In genomic region chr17:602436-602835, GRCh38 we compare ENCODE assay signal across 18 cellular contexts.
DNase-seq lines count a peak whose midpoint lies in the region; ATAC-seq and TF ChIP-seq lines count a peak whose summit lies in the region.
"Had no signal": no experiment of that assay in that cellular context is flagged by ENCODE, and none has a peak within 500 bp of the region (broad histone marks: within the 10 kb centered on the region; RNA-seq: fewer than 3 reads in every experiment).

No MANE protein-coding gene starts in this region.

- no peak overlapping the region for H3K4me3 Mint-ChIP-seq in neural progenitor cell
- H3K4me3 Mint-ChIP-seq in T-cell: no peak overlapping the region
- H3K4me3 Mint-ChIP-seq: activated B cell treated with CpG ODN at 0.5 μM for 24 hours; stimulated activated memory B cell treated with anti-CD40 and anti-IgM and Interleukin-4, amounts not matched to agents 10 μg/mL and 1 μg/mL and 100 μg/mL, for 72 hours had no signal

- no peak overlapping the region for H3K56ac ChIP-seq in IMR-90 (ENCODE audit: extremely low read depth, insufficient read depth, low read length)

- CTCF ChIA-PET in IMR-90 (lab: Yijun Ruan, JAX) (interaction anchor here (0.7 kb wide), 1 partner anchor 190 kb away, joined by 3 read pairs; no protein-coding TSS in a partner anchor), T-cell (lab: Charles Lee) (no interaction called here)

- H3K27ac Mint-ChIP-seq in neural progenitor cell: peak overlapping the region; percentile 19
- no peak overlapping the region for H3K27ac Mint-ChIP-seq in T-cell
- H3K27ac Mint-ChIP-seq: activated B cell treated with CpG ODN at 0.5 μM for 24 hours; stimulated activated memory B cell treated with anti-CD40 and anti-IgM and Interleukin-4, amounts not matched to agents 10 μg/mL and 1 μg/mL and 100 μg/mL, for 72 hours had no signal

- no peak overlapping the region for H2BK120ac ChIP-seq in IMR-90 (ENCODE audit: low read depth, low read length)

- ATAC-seq in IMR-90 (ENCODE audit: low read depth): no peak
- no peak for ATAC-seq in T-cell (replicated peaks in 1 of 4)
- ATAC-seq: stimulated activated memory B cell treated with anti-CD40 and anti-IgM and Interleukin-4, amounts not matched to agents 10 μg/mL and 1 μg/mL and 100 μg/mL, for 72 hours had no signal

- no peaks in the 10 kb centered on the region for H3K27me3 ChIP-seq in IMR-90 (ENCODE audit: control insufficient read depth, insufficient read depth, low read length)
- no peaks in the 10 kb centered on the region for H3K27me3 ChIP-seq in neural progenitor cell
- H3K27me3 ChIP-seq in vagina: no peaks in the 10 kb centered on the region
- H3K27me3 ChIP-seq: BLaER1, Peyer's patch, uterus had no signal

- H3K4me2 ChIP-seq in IMR-90 (ENCODE audit: low read depth, low read length) (no peak overlapping the region), neural progenitor cell (no peak overlapping the region)
- H3K4me2 ChIP-seq: BLaER1 had no signal

- no peak overlapping the region for H4K8ac ChIP-seq in IMR-90 (ENCODE audit: low read depth in 2 of 2, low read length in 2 of 2)

- H3K4me1 ChIP-seq in IMR-90 (ENCODE audit: control insufficient read depth, insufficient read depth, low read length): peaks cover 22% of the 10 kb centered on the region
- no peaks in the 10 kb centered on the region for H3K4me1 ChIP-seq in neural progenitor cell
- H3K4me1 ChIP-seq in vagina: peaks cover 11% of the 10 kb centered on the region
- H3K4me1 ChIP-seq: BLaER1 had no signal

- no peak overlapping the region for H3K23ac ChIP-seq in IMR-90 (ENCODE audit: low read depth, low read length)

- peak overlapping the region; percentile 7 for H2BK5ac ChIP-seq in IMR-90 (ENCODE audit: low read depth, low read length, poor library complexity, severe bottlenecking)

- H4K5ac ChIP-seq in IMR-90 (ENCODE audit: low read depth, low read length): peak overlapping the region; percentile 10

- TF ChIP-seq POLR2A in IMR-90 (IDR thresholded peaks at IDR 0.05; ENCODE audit: low read depth, low read length): no peak
- TF ChIP-seq POLR2A in vagina (IDR thresholded peaks at IDR 0.05): no peak

- H2AK5ac ChIP-seq in IMR-90 (ENCODE audit: low read depth, low read length): peak overlapping the region; percentile 15; the same call in 1 of the 2 replicates

- no peak overlapping the region; the same call in 1 of the 2 replicates for H3K27ac ChIP-seq in IMR-90 (ENCODE audit: insufficient read depth, low read length)
- no peak overlapping the region for H3K27ac ChIP-seq in neural progenitor cell
- no peak overlapping the region for H3K27ac ChIP-seq in vagina
- H3K27ac ChIP-seq: BLaER1, left ventricle myocardium inferior had no signal

- H3K9me1 ChIP-seq in IMR-90 (ENCODE audit: insufficient read depth, low read length): peaks cover 19% of the 10 kb centered on the region

- no peak for TF ChIP-seq RAD21 in IMR-90 (IDR thresholded peaks at IDR 0.05; ENCODE audit: low read length)

- in situ Hi-C loops in IMR-90 (cut with MboI; ENCODE audit: low sequenced_read_pairs): no loop called here

- dilution Hi-C loops in IMR-90 (cut with HindIII; ENCODE audit: low sequenced_read_pairs, unreplicated experiment): no loop called here

- no peak overlapping the region for H2BK15ac ChIP-seq in IMR-90 (ENCODE audit: low read depth, low read length)

- H4K20me1 ChIP-seq in IMR-90 (ENCODE audit: insufficient read depth, low read length): no peaks in the 10 kb centered on the region
- no peaks in the 10 kb centered on the region for H4K20me1 ChIP-seq in neural progenitor cell (ENCODE audit: low read depth)
- H4K20me1 ChIP-seq: BLaER1 had no signal

- H3K18ac ChIP-seq in IMR-90 (ENCODE audit: low read depth, low read length): no peak overlapping the region; the same call in 1 of the 2 replicates

- no peak overlapping the region for H2BK20ac ChIP-seq in IMR-90 (ENCODE audit: low read depth, low read length)

- H3K4ac ChIP-seq in IMR-90 (ENCODE audit: low read depth, low read length): peak overlapping the region; percentile 12; the same call in 1 of the 2 replicates

- H3K4me3 ChIP-seq in AG10803 (ENCODE audit: low read length): no peak overlapping the region
- no peak overlapping the region for H3K4me3 ChIP-seq in IMR-90 (ENCODE audit: insufficient read depth, low read depth, low read length)
- no peak overlapping the region for H3K4me3 ChIP-seq in neural progenitor cell
- H3K4me3 ChIP-seq in vagina: no peak overlapping the region
- H3K4me3 ChIP-seq: BLaER1, left ventricle myocardium inferior, Peyer's patch, uterus had no signal

- no TSS peak for BruUV-seq in IMR-90 (replicated peaks; lab: Mats Ljungman, UMichigan)

- no peaks in the 10 kb centered on the region for H3F3A ChIP-seq in neural progenitor cell (ENCODE audit: low read depth)

- H3K9me3 Mint-ChIP-seq in neural progenitor cell (peaks cover 6% of the 10 kb centered on the region), T-cell (no peaks in the 10 kb centered on the region)
- H3K9me3 Mint-ChIP-seq: activated B cell treated with CpG ODN at 0.5 μM for 24 hours; stimulated activated memory B cell treated with anti-CD40 and anti-IgM and Interleukin-4, amounts not matched to agents 10 μg/mL and 1 μg/mL and 100 μg/mL, for 72 hours had no signal

- H3K27me3 Mint-ChIP-seq in neural progenitor cell (ENCODE audit: insufficient read depth, low read depth) (peaks cover 2% of the 10 kb centered on the region), T-cell (no peaks in the 10 kb centered on the region)
- H3K27me3 Mint-ChIP-seq: activated B cell treated with CpG ODN at 0.5 μM for 24 hours; stimulated activated memory B cell treated with anti-CD40 and anti-IgM and Interleukin-4, amounts not matched to agents 10 μg/mL and 1 μg/mL and 100 μg/mL, for 72 hours had no signal

- H2AFZ ChIP-seq in IMR-90 (replicated peaks; ENCODE audit: low read length, poor library complexity): no peak overlapping the region
- no peak overlapping the region for H2AFZ ChIP-seq in neural progenitor cell (replicated peaks)

- H3K9me3 ChIP-seq in IMR-90 (ENCODE audit: control insufficient read depth, insufficient read depth, low read length): no peaks in the 10 kb centered on the region
- no peaks in the 10 kb centered on the region for H3K9me3 ChIP-seq in neural progenitor cell (ENCODE audit: low read depth)
- H3K9me3 ChIP-seq in vagina: no peaks in the 10 kb centered on the region
- H3K9me3 ChIP-seq: BLaER1, left ventricle myocardium inferior, Peyer's patch, uterus had no signal

- no CpG with 5 or more reads among the region's 5 CpGs for WGBS in IMR-90 (ENCODE audit: extremely low coverage in 2 of 2, insufficient read length in 1 of 2), 2 experiments

- peak; percentile 63 for DNase-seq in AG10803 (ENCODE audit: low read depth)
- DNase-seq in IMR-90: peak; percentile 62
- DNase-seq in fibroblast of the conjunctiva (ENCODE audit: low read depth): peak; percentile 34
- no peak for DNase-seq in neural progenitor cell (ENCODE audit: low spot score)
- no peak for DNase-seq in vagina (ENCODE audit: extremely low spot score in 2 of 2)
- no peak for DNase-seq in DMS153 (lab: John Stamatoyannopoulos, UW)
- DNase-seq in SK-N-DZ (ENCODE audit: low spot score): no peak
- DNase-seq in T-cell: no peak
- DNase-seq: activated B cell treated with CpG ODN at 0.5 μM for 24 hours; activated naive CD4-positive, alpha-beta T cell treated with anti-CD3 and anti-CD28 coated beads, Interleukin-2, amount 50 U/mL, for 16 hours; DMS79; GOT3; left ventricle myocardium inferior; NCI-H1930; Peyer's patch; uterus had no signal

- no peaks in the 10 kb centered on the region for H3K79me2 ChIP-seq in neural progenitor cell (ENCODE audit: low read depth)

- H3K4me1 Mint-ChIP-seq in neural progenitor cell (peaks cover 20% of the 10 kb centered on the region), T-cell (peaks cover 0 to 5% (median 1%) of the 10 kb centered on the region in 3 donors)
- H3K4me1 Mint-ChIP-seq: activated B cell treated with CpG ODN at 0.5 μM for 24 hours; stimulated activated memory B cell treated with anti-CD40 and anti-IgM and Interleukin-4, amounts not matched to agents 10 μg/mL and 1 μg/mL and 100 μg/mL, for 72 hours had no signal

- TF ChIP-seq CTCF in AG10803 (conservative IDR thresholded peaks at IDR 0.05; ENCODE audit: low read length) (no peak), IMR-90 (conservative IDR thresholded peaks at IDR 0.05; ENCODE audit: low read depth, low read length) (no peak), neural progenitor cell (IDR thresholded peaks at IDR 0.05) (no peak), vagina (IDR thresholded peaks at IDR 0.05) (no peak)

- H4K91ac ChIP-seq in IMR-90 (ENCODE audit: insufficient read depth, low read depth, low read length): no peak overlapping the region

- POLR2A ChIA-PET in IMR-90 (lab: Charles Lee; ENCODE audit: unreplicated experiment) (no interaction called here), T-cell (lab: Charles Lee) (no interaction called here)

- intact Hi-C loops in IMR-90 (cut with micrococcal nuclease): no loop called here
- intact Hi-C loops in vagina (cut with DNase I): no loop called here

- H3K9ac ChIP-seq in IMR-90 (ENCODE audit: low read depth, low read length): no peak overlapping the region
- H3K9ac ChIP-seq in neural progenitor cell: no peak overlapping the region
- H3K9ac ChIP-seq: BLaER1 had no signal

- H3K36me3 ChIP-seq in IMR-90 (ENCODE audit: control insufficient read depth, insufficient read depth, low read length) (peaks cover 6% of the 10 kb centered on the region), neural progenitor cell (no peaks in the 10 kb centered on the region), vagina (no peaks in the 10 kb centered on the region)
- H3K36me3 ChIP-seq: uterus had no signal

- H3K36me3 Mint-ChIP-seq in neural progenitor cell (peaks cover 32% of the 10 kb centered on the region), T-cell (peaks cover 51% of the 10 kb centered on the region)

- no peak overlapping the region for H3K14ac ChIP-seq in IMR-90 (replicated peaks; ENCODE audit: low read depth, low read length)

- H3K79me1 ChIP-seq in IMR-90 (ENCODE audit: low read depth in 1 of 2, low read length in 2 of 2): peaks cover 0 to 28% of the 10 kb centered on the region in 2 experiments; a peak in 2 of 4 replicates

- no peak overlapping the region for H2AK9ac ChIP-seq in IMR-90 (replicated peaks; ENCODE audit: low read depth, low read length, poor library complexity)

TF ChIP-seq in IMR-90, 13 proteins besides CTCF, POLR2A, EP300 and RAD21 (continues in another document):
- TF ChIP-seq CEBPB (IDR thresholded peaks at IDR 0.05; ENCODE audit: low read depth, low read length): no peak
- no peak for TF ChIP-seq USF2 (IDR thresholded peaks at IDR 0.05; ENCODE audit: low read depth, low read length)
- no peak for TF ChIP-seq SMC3 (IDR thresholded peaks at IDR 0.05; ENCODE audit: low read depth, low read length)
- no peak for TF ChIP-seq CHD1 (IDR thresholded peaks at IDR 0.05; ENCODE audit: low read depth, low read length)
- no peak for TF ChIP-seq RCOR1 (IDR thresholded peaks at IDR 0.05; ENCODE audit: insufficient replicate concordance, low read length)

Comparison
In these comparisons a context has a peak if more than half of its experiments do, and no peak if none do; other contexts are left out.
1. DNase-seq: peak in AG10803 (single experiment), IMR-90 (single experiment) and fibroblast of the conjunctiva (single experiment); none in neural progenitor cell (single experiment), vagina (0 of 2), DMS153 (single experiment), SK-N-DZ (single experiment) and T-cell (0 of 34).